In the genomic region with DNA sequence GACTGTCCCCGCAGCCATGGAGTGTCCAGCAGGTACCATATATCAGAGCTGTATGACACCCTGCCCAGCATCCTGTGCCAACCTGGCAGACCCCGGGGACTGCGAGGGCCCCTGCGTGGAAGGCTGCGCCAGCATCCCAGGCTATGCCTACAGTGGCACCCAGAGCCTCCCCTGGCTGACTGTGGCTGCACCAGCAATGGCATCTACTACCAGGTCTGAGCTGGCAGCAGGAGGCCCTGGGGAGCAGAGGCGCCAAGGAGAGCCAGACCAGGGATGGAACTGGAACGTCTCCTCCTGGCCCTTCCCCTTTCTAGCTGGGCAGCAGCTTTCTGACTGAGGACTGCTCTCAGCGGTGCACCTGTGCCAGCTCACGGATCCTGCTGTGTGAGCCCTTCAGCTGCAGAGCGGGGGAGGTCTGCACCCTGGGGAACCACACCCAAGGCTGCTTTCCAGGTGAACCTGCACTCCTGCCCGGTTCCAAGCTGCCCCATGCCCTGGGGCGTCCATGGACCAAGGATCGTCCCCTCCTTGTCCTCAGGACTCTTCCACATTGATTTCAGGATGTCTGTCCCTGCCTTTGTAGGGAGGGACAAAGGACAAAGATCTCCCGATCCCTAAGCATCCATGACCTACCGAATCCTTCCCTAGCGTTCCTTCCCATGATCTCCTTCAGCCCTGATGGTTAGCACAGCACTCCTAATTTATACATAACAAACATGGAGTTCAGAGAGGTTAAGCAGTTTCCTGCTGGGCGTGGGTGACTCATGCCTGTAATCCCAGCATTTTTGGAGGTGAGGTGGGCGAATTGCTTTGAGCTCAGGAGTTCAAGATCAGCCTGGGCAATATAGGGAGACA, we compare ENCODE assay signal across 1 cellular context.
TF ChIP-seq lines count a peak whose summit lies in the region.

No MANE protein-coding gene starts in this region.

TF ChIP-seq in A549, 52 proteins besides CTCF, POLR2A, EP300 and RAD21:
- TF ChIP-seq MAFK (IDR thresholded peaks at IDR 0.05; ENCODE audit: partially characterized antibody) (no peak), FOSL2 (IDR thresholded peaks at IDR 0.05) (no peak), FOSL2 (CRISPR knock-in tag; IDR thresholded peaks at IDR 0.05) (peak; percentile 44), ESRRA (IDR thresholded peaks at IDR 0.05; ENCODE audit: borderline replicate concordance, low read length) (no peak)
